ENCODE assay signal across 27 cellular contexts in genomic region chr3:145760036-145760435, GRCh38.
A peak's percentile ranks its signal among the peaks of the same experiment; 100 is the strongest.
DNase-seq lines count a peak whose midpoint lies in the region; ATAC-seq, FAIRE-seq and TF ChIP-seq lines count a peak whose summit lies in the region.
"Had no signal": no experiment of that assay in that cellular context is flagged by ENCODE, and none has a peak within 500 bp of the region (broad histone marks: within the 10 kb centered on the region; RNA-seq: fewer than 3 reads in every experiment).

No MANE protein-coding gene starts in this region.

- H3K27ac Mint-ChIP-seq in stimulated activated effector memory CD8-positive, alpha-beta T cell treated with anti-CD3 and anti-CD28 coated beads, Interleukin-12 subunit alpha, Interleukin-12 subunit beta, amount 100 ng/mL, for 72 hours: no peak overlapping the region
- H3K27ac Mint-ChIP-seq: CD14-positive monocyte; CD4-positive, alpha-beta memory T cell; CD4-positive, CD25-positive, alpha-beta regulatory T cell; CD8-positive, alpha-beta memory T cell had no signal

- no peak overlapping the region for H3K4me2 ChIP-seq in endothelial cell of umbilical vein (ENCODE audit: insufficient read depth, low read length)
- H3K4me2 ChIP-seq: A549, BLaER1 had no signal

- dilution Hi-C loops in endothelial cell of umbilical vein (cut with MboI; ENCODE audit: extremely low pct_ligation_motif_present, low sequenced_read_pairs): no loop called here

- POLR2A ChIA-PET in A673 (lab: Charles Lee; ENCODE audit: low non-redundant PET): no interaction called here
- POLR2A ChIA-PET in endothelial cell of umbilical vein (lab: Charles Lee): no interaction called here

- H3K27me3 ChIP-seq in A673 (replicated peaks; ENCODE audit: insufficient read depth, low read depth, low read length, poor library complexity): no peaks in the 10 kb centered on the region
- no peaks in the 10 kb centered on the region for H3K27me3 ChIP-seq in endothelial cell of umbilical vein (ENCODE audit: control insufficient read depth in 2 of 2, insufficient read depth in 2 of 2, low read length in 2 of 2)
- H3K27me3 ChIP-seq: BE2C, BLaER1 had no signal

- H3K36me3 Mint-ChIP-seq in stimulated activated effector memory CD8-positive, alpha-beta T cell treated with anti-CD3 and anti-CD28 coated beads, Interleukin-12 subunit alpha, Interleukin-12 subunit beta, amount 100 ng/mL, for 72 hours: no peaks in the 10 kb centered on the region
- H3K36me3 Mint-ChIP-seq: CD14-positive monocyte; CD4-positive, alpha-beta memory T cell; CD4-positive, CD25-positive, alpha-beta regulatory T cell; CD8-positive, alpha-beta memory T cell had no signal

- H3K4me3 ChIP-seq in A673 (ENCODE audit: low read depth, low read length, poor library complexity, severe bottlenecking) (no peak overlapping the region), endothelial cell of umbilical vein (replicated peaks in 1 of 3; ENCODE audit: insufficient read depth in 1 of 3, low read depth in 1 of 3, low read length in 3 of 3) (no peak overlapping the region)
- H3K4me3 ChIP-seq: A549, BLaER1, GM12878 had no signal

- FAIRE-seq in endothelial cell of umbilical vein (lab: Jason Lieb, UNC): no peak
- FAIRE-seq: A549, GM12878, GM12892, GM18507 had no signal

- no peaks in the 10 kb centered on the region for H3K9me1 ChIP-seq in endothelial cell of umbilical vein (replicated peaks; ENCODE audit: control insufficient read depth, extremely low read depth, insufficient read depth, low read length)

- H2AFZ ChIP-seq in endothelial cell of umbilical vein (ENCODE audit: low read depth, low read length): no peak overlapping the region

- TF ChIP-seq POLR2A in endothelial cell of umbilical vein (IDR thresholded peaks at IDR 0.05; ENCODE audit: low read depth, low read length): no peak

- no peak overlapping the region for H3K9ac ChIP-seq in endothelial cell of umbilical vein (replicated peaks; ENCODE audit: extremely low read depth, insufficient read depth, low read length)
- H3K9ac ChIP-seq: BLaER1 had no signal

- no peaks in the 10 kb centered on the region for H3K4me1 Mint-ChIP-seq in stimulated activated effector memory CD8-positive, alpha-beta T cell treated with anti-CD3 and anti-CD28 coated beads, Interleukin-12 subunit alpha, Interleukin-12 subunit beta, amount 100 ng/mL, for 72 hours
- H3K4me1 Mint-ChIP-seq: CD14-positive monocyte; CD4-positive, alpha-beta memory T cell; CD4-positive, CD25-positive, alpha-beta regulatory T cell; CD8-positive, alpha-beta memory T cell had no signal

- BruUV-seq in A673 (replicated peaks; lab: Mats Ljungman, UMichigan): no TSS peak
- no TSS peak for BruUV-seq in endothelial cell of umbilical vein (replicated peaks; lab: Mats Ljungman, UMichigan)

- DNase-seq in A673 (ENCODE audit: low spot score): peak; percentile 69
- DNase-seq in endothelial cell of umbilical vein (ENCODE audit: low read depth, low spot score): peak; percentile 58
- DNase-seq in lung microvascular endothelial cell (ENCODE audit: low read depth in 2 of 2): peak; percentile 1 to 51
- DNase-seq in islet precursor cell: no peak
- no peak for DNase-seq in stimulated activated effector memory CD8-positive, alpha-beta T cell treated with anti-CD3 and anti-CD28 coated beads, Interleukin-12 subunit alpha, Interleukin-12 subunit beta, amount 100 ng/mL, for 72 hours (ENCODE audit: low spot score in 2 of 2)
- no peak for DNase-seq in NCI-H1417 treated with DMSO at 0.1 percent for 48 hours (lab: John Stamatoyannopoulos, UW)
- DNase-seq: ACHN; BE2C; C1 segment of cervical spinal cord; CD4-positive, alpha-beta memory T cell; CD4-positive, CD25-positive, alpha-beta regulatory T cell; CD8-positive, alpha-beta memory T cell; COR-L47; DMS 273 treated with DMSO at 0.1 percent for 48 hours; DMS153; DMS53; DMS79; DND-41; EL; GDM1 had no signal

- H3K27ac ChIP-seq in A673 (ENCODE audit: low read depth, low read length, poor library complexity, severe bottlenecking) (peak overlapping the region; percentile 56), endothelial cell of umbilical vein (ENCODE audit: insufficient read depth, low read depth, low read length) (no peak overlapping the region)
- H3K27ac ChIP-seq: 22Rv1, A549, BLaER1 had no signal

- H3K79me2 ChIP-seq in endothelial cell of umbilical vein (ENCODE audit: control insufficient read depth, insufficient read depth, low read length): no peaks in the 10 kb centered on the region

- no peak for ATAC-seq in stimulated activated effector memory CD8-positive, alpha-beta T cell treated with anti-CD3 and anti-CD28 coated beads, Interleukin-12 subunit alpha, Interleukin-12 subunit beta, amount 100 ng/mL, for 72 hours
- ATAC-seq: A549, GM12878 had no signal

- H3K36me3 ChIP-seq in A673 (ENCODE audit: insufficient read depth, low read length, poor library complexity, severe bottlenecking): no peaks in the 10 kb centered on the region
- no peaks in the 10 kb centered on the region for H3K36me3 ChIP-seq in endothelial cell of umbilical vein (ENCODE audit: control insufficient read depth in 2 of 2, extremely low read depth in 1 of 2, insufficient read depth in 2 of 2, low read length in 2 of 2)
- H3K36me3 ChIP-seq: BE2C, BLaER1 had no signal

- intact Hi-C loops in A673 (cut with micrococcal nuclease; ENCODE audit: unreplicated experiment) (loop anchor here (5.0 to 10.0 kb wide), 2 partner anchors 1788 to 1865 kb away; partner anchors contain the start of gene DIPK2A), endothelial cell of umbilical vein (cut with micrococcal nuclease) (loop anchor here (2.0 kb wide), 1 partner anchor 989 kb away; no protein-coding TSS in a partner anchor)

- no peaks in the 10 kb centered on the region for H4K20me1 ChIP-seq in endothelial cell of umbilical vein (replicated peaks; ENCODE audit: control insufficient read depth, extremely low read depth, insufficient read depth, low read length)
- H4K20me1 ChIP-seq: BLaER1 had no signal

- CTCF ChIA-PET in A673 (lab: Charles Lee): no interaction called here
- CTCF ChIA-PET in endothelial cell of umbilical vein (lab: Charles Lee): interaction anchor here (1.1 to 2.0 kb wide), 2 partner anchors 17 to 1864 kb away, joined by 3 to 9 read pairs; no protein-coding TSS in a partner anchor

- peaks cover 10% of the 10 kb centered on the region for H3K9me3 Mint-ChIP-seq in stimulated activated effector memory CD8-positive, alpha-beta T cell treated with anti-CD3 and anti-CD28 coated beads, Interleukin-12 subunit alpha, Interleukin-12 subunit beta, amount 100 ng/mL, for 72 hours
- H3K9me3 Mint-ChIP-seq: CD14-positive monocyte had no signal

- no peak for TF ChIP-seq CTCF in A673 (conservative IDR thresholded peaks at IDR 0.05; ENCODE audit: low read depth, low read length)
- no peak for TF ChIP-seq CTCF in endothelial cell of umbilical vein (IDR thresholded peaks at IDR 0.05; ENCODE audit: extremely low read depth in 1 of 2, insufficient read depth in 1 of 2, low read depth in 1 of 2, low read length in 2 of 2)

- peaks cover 22% of the 10 kb centered on the region for H3K4me1 ChIP-seq in A673 (ENCODE audit: insufficient read depth, low read length, poor library complexity, severe bottlenecking)
- H3K4me1 ChIP-seq in endothelial cell of umbilical vein (ENCODE audit: control insufficient read depth, extremely low read depth, insufficient read depth, low read length): peaks cover 2% of the 10 kb centered on the region
- H3K4me1 ChIP-seq: A549, BE2C, BLaER1 had no signal

- H3K4me3 Mint-ChIP-seq in stimulated activated effector memory CD8-positive, alpha-beta T cell treated with anti-CD3 and anti-CD28 coated beads, Interleukin-12 subunit alpha, Interleukin-12 subunit beta, amount 100 ng/mL, for 72 hours: no peak overlapping the region
- H3K4me3 Mint-ChIP-seq: CD14-positive monocyte; CD4-positive, alpha-beta memory T cell; CD4-positive, CD25-positive, alpha-beta regulatory T cell; CD8-positive, alpha-beta memory T cell had no signal

- H3K9me3 ChIP-seq in A673 (ENCODE audit: low read depth, low read length, poor library complexity, severe bottlenecking): no peaks in the 10 kb centered on the region
- H3K9me3 ChIP-seq in endothelial cell of umbilical vein (replicated peaks; ENCODE audit: control insufficient read depth, insufficient read depth, low read length): no peaks in the 10 kb centered on the region
- H3K9me3 ChIP-seq: A549, BE2C, BLaER1 had no signal

TF ChIP-seq in endothelial cell of umbilical vein, 7 proteins besides CTCF, POLR2A, EP300 and RAD21:
- TF ChIP-seq GATA2 (IDR thresholded peaks at IDR 0.05; ENCODE audit: insufficient read depth, insufficient read length, low read depth, low read length) (no peak), POLR2AphosphoS5 (IDR thresholded peaks at IDR 0.05; ENCODE audit: insufficient read depth, low read depth, low read length) (no peak), MYC (IDR thresholded peaks at IDR 0.05; ENCODE audit: low read depth, low read length) (no peak), JUN (IDR thresholded peaks at IDR 0.05; ENCODE audit: borderline replicate concordance, insufficient read depth, insufficient read length, low read depth) (no peak), MAX (IDR thresholded peaks at IDR 0.05; ENCODE audit: insufficient read depth, insufficient read length) (no peak), FOS (IDR thresholded peaks at IDR 0.05; ENCODE audit: borderline replicate concordance, insufficient read depth, low read length) (no peak), EZH2 (IDR thresholded peaks at IDR 0.05; ENCODE audit: borderline replicate concordance, low read depth, low read length, severe bottlenecking) (no peak)

Comparison
In these comparisons a context has a peak if more than half of its experiments do, and no peak if none do; other contexts are left out.
1. DNase-seq: peak in A673 (single experiment), endothelial cell of umbilical vein (single experiment) and lung microvascular endothelial cell (2 of 2); none in islet precursor cell (single experiment), stimulated activated effector memory CD8-positive, alpha-beta T cell treated with anti-CD3 and anti-CD28 coated beads, Interleukin-12 subunit alpha, Interleukin-12 subunit beta, amount 100 ng/mL, for 72 hours (0 of 2) and NCI-H1417 treated with DMSO at 0.1 percent for 48 hours (single experiment).